Comparison of ENCODE assay signal across 8 cellular contexts in genomic region chr3:134364061-134364935, GRCh38. TPM values are rescaled to one million over a fixed set of nuclear protein-coding genes. Genes with fewer than 3 reads are reported as not detected.
DNase-seq lines count a peak whose midpoint lies in the region; ATAC-seq and TF ChIP-seq lines count a peak whose summit lies in the region.

No MANE protein-coding gene starts in this region.

- peaks cover 26 to 30% (median 26%) of the 10 kb centered on the region in 3 donors for H3K4me1 Mint-ChIP-seq in CD8-positive, alpha-beta memory T cell
- peaks cover 48% of the 10 kb centered on the region for H3K4me1 Mint-ChIP-seq in WTC11

- no peak overlapping the region for H4K5ac ChIP-seq in mesendoderm (ENCODE audit: low read length)

- peak overlapping the region; percentile 57 for H3K9ac ChIP-seq in mesendoderm (ENCODE audit: low read length)

- peak overlapping the region; percentile 0 for H2AK5ac ChIP-seq in mesendoderm (ENCODE audit: low read length)

- no peak overlapping the region for H4K8ac ChIP-seq in mesendoderm (ENCODE audit: low read depth, low read length)

- WGBS in mesendoderm (ENCODE audit: extremely low coverage, insufficient coverage, low lambda C conversion rate): no CpG with 5 or more reads among the region's 37 CpGs
- 0 to 1% methylated on average over 4 to 37 of the region's 37 CpGs for WGBS in testis, 2 donors

- H3K4me3 Mint-ChIP-seq in CD8-positive, alpha-beta memory T cell: peak overlapping the region; percentile 51 to 84 (median 77)
- peak overlapping the region; percentile 37 for H3K4me3 Mint-ChIP-seq in WTC11

- intact Hi-C loops in testis (cut with DNase I; ENCODE audit: low total_unique reads): no loop called here

- H3K79me1 ChIP-seq in mesendoderm (ENCODE audit: low read length): peaks cover 23% of the 10 kb centered on the region

- peaks cover 24% of the 10 kb centered on the region for H3K4me1 ChIP-seq in CD8-positive, alpha-beta memory T cell (ENCODE audit: insufficient read depth, low read length)
- H3K4me1 ChIP-seq in mesendoderm (ENCODE audit: control insufficient read depth, low read depth, low read length) (peaks cover 20% of the 10 kb centered on the region), testis (peaks cover 50% of the 10 kb centered on the region)

- H3K18ac ChIP-seq in mesendoderm (ENCODE audit: low read length): peak overlapping the region; percentile 90

- H3K27ac ChIP-seq in CD8-positive, alpha-beta memory T cell (ENCODE audit: low read depth, low read length): no peak overlapping the region
- H3K27ac ChIP-seq in mesendoderm (ENCODE audit: low read depth, low read length): peak overlapping the region; percentile 84
- H3K27ac ChIP-seq in testis: peak overlapping the region; percentile 63 to 84

- TF ChIP-seq CTCF in WTC11 (IDR thresholded peaks at IDR 0.05): no peak
- TF ChIP-seq CTCF in epithelial cell of esophagus (IDR thresholded peaks at IDR 0.05; ENCODE audit: insufficient read depth, low read depth, low read length, missing control alignments): no peak
- no peak for TF ChIP-seq CTCF in testis (IDR thresholded peaks at IDR 0.05)

- H3K4me2 ChIP-seq in mesendoderm (ENCODE audit: low read length): no peak overlapping the region

- peak overlapping the region; percentile 84 for H3K56ac ChIP-seq in mesendoderm (ENCODE audit: low read length)

- no peaks in the 10 kb centered on the region for H3K36me3 Mint-ChIP-seq in CD8-positive, alpha-beta memory T cell
- peaks cover 77% of the 10 kb centered on the region for H3K36me3 Mint-ChIP-seq in WTC11

- no peak overlapping the region for H3K23ac ChIP-seq in mesendoderm (ENCODE audit: low read length)

- CTCF ChIA-PET in CD8-positive, alpha-beta memory T cell (lab: Charles Lee): interaction anchor here (0.8 to 3.3 kb wide), 6 partner anchors 12 to 151 kb away, joined by 3 to 9 read pairs (median 3); no protein-coding TSS in a partner anchor
- CTCF ChIA-PET in WTC11 (lab: Charles Lee): interaction anchor here (0.6 to 4.4 kb wide), 26 partner anchors 8 to 151 kb away, joined by 3 to 57 read pairs (median 4); partner anchors contain the start of genes AMOTL2 and RYK

- peaks cover 2 to 11% of the 10 kb centered on the region in 2 donors for H3K27me3 Mint-ChIP-seq in CD8-positive, alpha-beta memory T cell
- H3K27me3 Mint-ChIP-seq in WTC11 (ENCODE audit: low read depth): no peaks in the 10 kb centered on the region

- peak overlapping the region; percentile 70 for H3K4ac ChIP-seq in mesendoderm (ENCODE audit: low read depth, low read length)

- peak overlapping the region; percentile 92 for H2BK5ac ChIP-seq in mesendoderm (ENCODE audit: low read length)

- H2BK15ac ChIP-seq in mesendoderm (replicated peaks; ENCODE audit: low read depth): no peak overlapping the region

- H2BK120ac ChIP-seq in mesendoderm (ENCODE audit: low read depth, low read length): peak overlapping the region; percentile 76

- no peak for TF ChIP-seq POLR2A in testis (IDR thresholded peaks at IDR 0.05)

- H3K9me3 ChIP-seq in CD8-positive, alpha-beta memory T cell (ENCODE audit: low read length): no peaks in the 10 kb centered on the region
- H3K9me3 ChIP-seq in testis: no peaks in the 10 kb centered on the region

- ATAC-seq in WTC11 (peak; percentile 73), HG03097 (IDR thresholded peaks at IDR 0.05; ENCODE audit: low FRiP score, unreplicated experiment) (no peak), GM21447 (IDR thresholded peaks at IDR 0.05; ENCODE audit: unreplicated experiment) (no peak)

- no peaks in the 10 kb centered on the region for H3K36me3 ChIP-seq in CD8-positive, alpha-beta memory T cell (ENCODE audit: insufficient read depth, low read length)
- H3K36me3 ChIP-seq in mesendoderm (ENCODE audit: control insufficient read depth, insufficient read depth, low read length): peaks cover 43% of the 10 kb centered on the region
- H3K36me3 ChIP-seq in testis (ENCODE audit: low read depth, missing control alignments): no peaks in the 10 kb centered on the region

- peaks cover 33% of the 10 kb centered on the region for H3K79me2 ChIP-seq in mesendoderm (ENCODE audit: control insufficient read depth, insufficient read depth, low read length)

- H3K9me3 Mint-ChIP-seq in CD8-positive, alpha-beta memory T cell: no peaks in the 10 kb centered on the region
- H3K9me3 Mint-ChIP-seq in WTC11: no peaks in the 10 kb centered on the region

- H3K4me3 ChIP-seq in CD8-positive, alpha-beta memory T cell (ENCODE audit: low read length): peak overlapping the region; percentile 44
- H3K4me3 ChIP-seq in epithelial cell of esophagus (ENCODE audit: low read length) (peak overlapping the region; percentile 0), mesendoderm (ENCODE audit: low read length) (no peak overlapping the region), testis (peak overlapping the region; percentile 16 to 38)

- no peaks in the 10 kb centered on the region for H3K27me3 ChIP-seq in CD8-positive, alpha-beta memory T cell (ENCODE audit: insufficient read depth, low read length, poor library complexity, severe bottlenecking)
- no peaks in the 10 kb centered on the region for H3K27me3 ChIP-seq in mesendoderm (ENCODE audit: insufficient read depth, low read length, poor library complexity)
- no peaks in the 10 kb centered on the region for H3K27me3 ChIP-seq in testis

- peak in 2 of 5 donors; percentile 8 to 10 for DNase-seq in CD8-positive, alpha-beta memory T cell
- peak; percentile 96 for DNase-seq in HuH-7 (ENCODE audit: low spot score)
- DNase-seq in WTC11 (ENCODE audit: low spot score): peak; percentile 96
- peak; percentile 95 for DNase-seq in epithelial cell of esophagus (ENCODE audit: low read depth)
- peak; percentile 99 for DNase-seq in mesendoderm
- DNase-seq in testis: peak; percentile 94

- peak overlapping the region in 7 of 8 donors; percentile 2 to 75 (median 60) for H3K27ac Mint-ChIP-seq in CD8-positive, alpha-beta memory T cell
- peak overlapping the region; percentile 96 for H3K27ac Mint-ChIP-seq in WTC11

- POLR2A ChIA-PET in CD8-positive, alpha-beta memory T cell (lab: Charles Lee): interaction anchor here (0.6 kb wide), 1 partner anchor 126 kb away, joined by 3 read pairs; no protein-coding TSS in a partner anchor
- POLR2A ChIA-PET in WTC11 (lab: Charles Lee): interaction anchor here (0.6 to 3.9 kb wide), 14 partner anchors 10 to 193 kb away, joined by 3 to 113 read pairs (median 6); partner anchors contain the start of genes AMOTL2, ANAPC13, CEP63 and RYK

TF ChIP-seq in WTC11, 78 proteins besides CTCF, POLR2A, EP300 and RAD21 (continues in another document):
- TF ChIP-seq ETV6 (CRISPR knock-in tag; IDR thresholded peaks at IDR 0.05): 0 out of 2 replicates have a peak, but pooled peaks have one; percentile 21
- no peak for TF ChIP-seq ZNF219 (CRISPR knock-in tag; IDR thresholded peaks at IDR 0.05; ENCODE audit: borderline replicate concordance)
- no peak for TF ChIP-seq ZNF425 (CRISPR knock-in tag; conservative IDR thresholded peaks at IDR 0.05)
- TF ChIP-seq MLX (CRISPR knock-in tag; IDR thresholded peaks at IDR 0.05): no peak
- TF ChIP-seq GTF2I (CRISPR knock-in tag; conservative IDR thresholded peaks at IDR 0.05): no peak
- TF ChIP-seq FOXJ3 (CRISPR knock-in tag; IDR thresholded peaks at IDR 0.05; ENCODE audit: borderline replicate concordance): no peak
- no peak for TF ChIP-seq ZBTB43 (CRISPR knock-in tag; IDR thresholded peaks at IDR 0.05)
- TF ChIP-seq NR2C2 (CRISPR knock-in tag; IDR thresholded peaks at IDR 0.05): no peak
- TF ChIP-seq TEAD1 (CRISPR knock-in tag; IDR thresholded peaks at IDR 0.05): peak; percentile 98
- no peak for TF ChIP-seq ZNF138 (CRISPR knock-in tag; conservative IDR thresholded peaks at IDR 0.05)
- TF ChIP-seq ZNF263 (CRISPR knock-in tag; IDR thresholded peaks at IDR 0.05; ENCODE audit: low read depth): peak; percentile 70; the same call in 1 of the 2 replicates
- peak; percentile 97 for TF ChIP-seq ZNF423 (CRISPR knock-in tag; IDR thresholded peaks at IDR 0.05)
- TF ChIP-seq NR1H2 (CRISPR knock-in tag; IDR thresholded peaks at IDR 0.05): no peak
- TF ChIP-seq NFYB (CRISPR knock-in tag; conservative IDR thresholded peaks at IDR 0.05; ENCODE audit: low read depth): no peak

RNA-seq across cellular contexts. Expression of gene AMOTL2, which starts 9.9 kb away (rescaled TPM):
- not detected for total RNA-seq in CD8-positive, alpha-beta memory T cell
- polyA plus RNA-seq in CD8-positive, alpha-beta memory T cell: 0.10 TPM
- total RNA-seq in WTC11 (2021): 76.9 to 85.4 TPM (median 79.9 TPM) in 3 replicates
- 110 TPM for polyA plus RNA-seq in mesendoderm (2013, experiment 1 of 2)
- polyA plus RNA-seq in mesendoderm (2013, experiment 2 of 2): 105 TPM
- 10 to 100 TPM; 35.8 to 61.0 TPM for total RNA-seq in testis
- 19.6 TPM for polyA plus RNA-seq in testis (ENCODE audit: insufficient read depth, low read depth, low replicate concordance)

Comparison
In these comparisons a context has a peak if more than half of its experiments do, and no peak if none do; other contexts are left out.
1. RNA of gene AMOTL2, which starts 9.9 kb away (total RNA-seq): 76.9 to 85.4 TPM in WTC11 and 35.8 to 61.0 TPM in testis; not detected in CD8-positive, alpha-beta memory T cell; every median in the first group is over 10 times any median in the second.